ENCODE assay signal across 30 cellular contexts in the genomic region with DNA sequence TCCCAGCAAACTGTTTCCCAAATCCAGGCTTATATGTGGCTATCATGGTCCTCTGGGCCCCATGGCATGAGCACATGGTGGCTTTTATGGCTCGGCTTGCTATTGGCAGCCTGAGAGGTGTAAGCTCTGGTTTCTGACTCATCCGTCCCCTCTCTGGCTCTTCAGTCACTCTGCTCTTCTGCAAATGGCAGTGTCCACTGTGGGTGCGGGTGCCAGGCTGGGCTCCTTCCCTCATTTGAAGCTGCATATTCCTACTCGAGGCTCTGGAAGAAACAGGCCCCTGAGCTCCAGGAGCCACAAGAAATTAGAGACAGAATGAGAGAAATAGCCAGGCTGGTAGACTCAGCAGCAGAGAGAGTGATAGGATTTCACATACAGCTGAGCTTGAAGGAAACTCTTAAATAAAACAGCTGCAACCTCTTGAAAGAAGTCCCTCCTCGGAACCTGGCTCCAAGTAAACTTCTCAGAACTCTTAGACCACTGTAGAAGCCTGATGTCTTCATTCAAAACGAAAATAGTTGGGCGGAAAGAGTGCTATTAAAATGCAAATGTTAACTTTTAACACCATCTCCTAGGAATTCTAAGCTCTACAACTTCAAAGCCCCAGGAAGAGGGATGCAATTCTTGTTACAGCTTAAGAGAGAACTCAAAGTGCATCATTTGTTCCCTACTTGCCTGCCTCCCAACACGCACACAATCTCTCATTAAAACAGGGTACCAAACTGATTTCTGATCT.
DNase-seq lines count a peak whose midpoint lies in the region; ATAC-seq and TF ChIP-seq lines count a peak whose summit lies in the region.
"Had no signal": no experiment of that assay in that cellular context is flagged by ENCODE, and none has a peak within 500 bp of the region (broad histone marks: within the 10 kb centered on the region; RNA-seq: fewer than 3 reads in every experiment).

No MANE protein-coding gene starts in this region.

- ATAC-seq in Right ventricle myocardium superior (ENCODE audit: poor library complexity) (no peak), HG03039 (IDR thresholded peaks at IDR 0.05; ENCODE audit: unreplicated experiment) (no peak)
- ATAC-seq: HCT116; HepG2; left lobe of liver; stimulated activated naive CD8-positive, alpha-beta T cell treated with anti-CD3 and anti-CD28 coated beads, Interleukin-15, amount 100 ng/mL, for 72 hours had no signal

- no peaks in the 10 kb centered on the region for H4K20me1 ChIP-seq in smooth muscle cell (ENCODE audit: low read depth)
- H4K20me1 ChIP-seq: BLaER1 had no signal

- H4K5ac ChIP-seq in mesendoderm (ENCODE audit: low read length): no peak overlapping the region

- WGBS in endodermal cell (ENCODE audit: insufficient coverage in 1 of 2, insufficient read length in 1 of 2), 2 experiments: 43 to 50% methylated on average over 5 to 8 of the region's 8 CpGs
- no CpG with 5 or more reads among the region's 8 CpGs for WGBS in mesendoderm (ENCODE audit: extremely low coverage, insufficient coverage, low lambda C conversion rate)
- 25% methylated on average over 8 of the region's 8 CpGs for WGBS in smooth muscle cell (ENCODE audit: low lambda C conversion rate)

- no peaks in the 10 kb centered on the region for H3K36me3 Mint-ChIP-seq in endodermal cell (ENCODE audit: low read depth)
- H3K36me3 Mint-ChIP-seq: memory B cell, naive B cell had no signal

- H2BK15ac ChIP-seq in mesendoderm (replicated peaks; ENCODE audit: low read depth): no peak overlapping the region

- H3K79me2 ChIP-seq in mesendoderm (ENCODE audit: control insufficient read depth, insufficient read depth, low read length) (no peaks in the 10 kb centered on the region), smooth muscle cell (ENCODE audit: low read depth) (no peaks in the 10 kb centered on the region)

- H3K4me3 ChIP-seq in HUES48 (ENCODE audit: low read depth, low read length): 0 out of 2 replicates have a peak overlapping the region, but pooled peaks have one; percentile 7
- H3K4me3 ChIP-seq in endodermal cell (ENCODE audit: low read length): no peak overlapping the region
- H3K4me3 ChIP-seq in mesendoderm (ENCODE audit: low read length): no peak overlapping the region
- no peak overlapping the region for H3K4me3 ChIP-seq in smooth muscle cell
- H3K4me3 ChIP-seq: BLaER1, Peyer's patch, skin epidermis, thyroid gland had no signal

- H3K23ac ChIP-seq in mesendoderm (ENCODE audit: low read length): no peak overlapping the region

- no peaks in the 10 kb centered on the region for H3K36me3 ChIP-seq in HUES48 (ENCODE audit: control insufficient read depth, insufficient read depth, low read length)
- no peaks in the 10 kb centered on the region for H3K36me3 ChIP-seq in endodermal cell (ENCODE audit: control insufficient read depth, insufficient read depth, low read length)
- no peaks in the 10 kb centered on the region for H3K36me3 ChIP-seq in mesendoderm (ENCODE audit: control insufficient read depth, insufficient read depth, low read length)
- no peaks in the 10 kb centered on the region for H3K36me3 ChIP-seq in smooth muscle cell (ENCODE audit: low read depth)
- H3K36me3 ChIP-seq: BLaER1, brain microvascular endothelial cell, Peyer's patch, thyroid gland had no signal

- peaks cover 81% of the 10 kb centered on the region for H3K4me1 Mint-ChIP-seq in endodermal cell
- H3K4me1 Mint-ChIP-seq: memory B cell had no signal

- H3K27ac ChIP-seq in HUES48 (ENCODE audit: low read depth, low read length) (peak overlapping the region; percentile 91), endodermal cell (ENCODE audit: low read depth, low read length) (no peak overlapping the region), mesendoderm (ENCODE audit: low read depth, low read length) (peak overlapping the region; percentile 96), smooth muscle cell (ENCODE audit: low read depth) (peak overlapping the region; percentile 5)
- H3K27ac ChIP-seq: BLaER1, brain microvascular endothelial cell, epithelial cell of prostate, Peyer's patch, skin epidermis, thyroid gland had no signal

- peak overlapping the region; percentile 72 for H3K27ac Mint-ChIP-seq in endodermal cell
- H3K27ac Mint-ChIP-seq: activated naive CD4-positive, alpha-beta T cell treated with anti-CD3 and anti-CD28 coated beads for 36 hours; activated T-helper 1 cell treated with anti-CD3 and anti-CD28 coated beads, Interleukin-12 subunit alpha, Interleukin-12 subunit beta, Interleukin-2, Interleukin-4 antibody, amounts not matched to agents 30 ng/mL and 10 ng/mL and 1 ng/mL, durations not matched to agents 14 hours and 24 hours and 36 hours; memory B cell; naive B cell; stimulated activated naive CD8-positive, alpha-beta T cell treated with anti-CD3 and anti-CD28 coated beads, Interleukin-15, amount 100 ng/mL, for 72 hours had no signal

- H3K9me3 ChIP-seq in HUES48 (ENCODE audit: control insufficient read depth, insufficient read depth, low read length): no peaks in the 10 kb centered on the region
- H3K9me3 ChIP-seq in endodermal cell (ENCODE audit: control insufficient read depth, low read length): no peaks in the 10 kb centered on the region
- H3K9me3 ChIP-seq in smooth muscle cell (replicated peaks; ENCODE audit: low read depth): no peaks in the 10 kb centered on the region
- H3K9me3 ChIP-seq: BLaER1, Peyer's patch, thyroid gland had no signal

- DNase-seq in endodermal cell (peak; percentile 76), mesendoderm (peak; percentile 92), smooth muscle cell (lab: John Stamatoyannopoulos, UW; ENCODE audit: unreplicated experiment) (peak; percentile 7), Right ventricle myocardium superior (no peak), RKO (ENCODE audit: low spot score) (no peak), NCI-H1436 (lab: John Stamatoyannopoulos, UW) (no peak)
- DNase-seq: activated CD4-positive, alpha-beta T cell treated with anti-CD3 and anti-CD28 coated beads, Interleukin-2, amount 50 U/mL, for 4 hours; activated CD4-positive, CD25-positive, alpha-beta regulatory T cell; activated naive CD4-positive, alpha-beta T cell treated with anti-CD3 and anti-CD28 coated beads for 36 hours; brain microvascular endothelial cell; effector CD4-positive, alpha-beta T cell; head of caudate nucleus; Karpas-422; naive B cell; NCI-H146; NCI-H526 treated with DMSO at 0.1 percent for 48 hours; Peyer's patch; stimulated activated naive CD8-positive, alpha-beta T cell treated with anti-CD3 and anti-CD28 coated beads, Interleukin-15, amount 100 ng/mL, for 72 hours; T-helper 1 cell; thyroid gland had no signal

- no peaks in the 10 kb centered on the region for H3K27me3 Mint-ChIP-seq in endodermal cell (ENCODE audit: insufficient read depth)

- peaks cover 63% of the 10 kb centered on the region for H3K4me1 ChIP-seq in HUES48 (ENCODE audit: control insufficient read depth, insufficient read depth, low read length)
- peaks cover 10% of the 10 kb centered on the region for H3K4me1 ChIP-seq in endodermal cell (ENCODE audit: control insufficient read depth, insufficient read depth, low read length)
- H3K4me1 ChIP-seq in mesendoderm (ENCODE audit: control insufficient read depth, low read depth, low read length): peaks cover 22% of the 10 kb centered on the region
- peaks cover 55% of the 10 kb centered on the region for H3K4me1 ChIP-seq in smooth muscle cell (ENCODE audit: low read depth)
- H3K4me1 ChIP-seq: thyroid gland had no signal

- H3K79me1 ChIP-seq in mesendoderm (ENCODE audit: low read length): no peaks in the 10 kb centered on the region

- peak overlapping the region; percentile 28 for H2AFZ ChIP-seq in smooth muscle cell (ENCODE audit: low read depth)

- peak overlapping the region; percentile 81 for H3K18ac ChIP-seq in mesendoderm (ENCODE audit: low read length)

- no peak overlapping the region for H4K8ac ChIP-seq in mesendoderm (ENCODE audit: low read depth, low read length)

- peaks cover 16% of the 10 kb centered on the region for H3F3A ChIP-seq in smooth muscle cell (ENCODE audit: low read depth)

- TF ChIP-seq CTCF in endodermal cell (conservative IDR thresholded peaks at IDR 0.05) (no peak), smooth muscle cell (IDR thresholded peaks at IDR 0.05; ENCODE audit: borderline replicate concordance, insufficient read depth, poor library complexity, severe bottlenecking) (no peak)

- peak overlapping the region; percentile 77 for H3K56ac ChIP-seq in mesendoderm (ENCODE audit: low read length)

- no peak overlapping the region for H3K9ac ChIP-seq in HUES48 (ENCODE audit: low read depth, low read length)
- no peak overlapping the region for H3K9ac ChIP-seq in endodermal cell (ENCODE audit: extremely low read depth, low read length, poor library complexity, severe bottlenecking)
- no peak overlapping the region for H3K9ac ChIP-seq in mesendoderm (ENCODE audit: low read length)
- no peak overlapping the region for H3K9ac ChIP-seq in smooth muscle cell (ENCODE audit: low read depth)
- H3K9ac ChIP-seq: BLaER1 had no signal

- intact Hi-C loops in Right ventricle myocardium superior (cut with DNase I): no loop called here

- H2AK5ac ChIP-seq in mesendoderm (ENCODE audit: low read length): no peak overlapping the region

- H3K4me3 Mint-ChIP-seq in endodermal cell: no peak overlapping the region
- H3K4me3 Mint-ChIP-seq: activated naive CD4-positive, alpha-beta T cell treated with anti-CD3 and anti-CD28 coated beads for 36 hours; activated T-helper 1 cell treated with anti-CD3 and anti-CD28 coated beads, Interleukin-12 subunit alpha, Interleukin-12 subunit beta, Interleukin-2, Interleukin-4 antibody, amounts not matched to agents 30 ng/mL and 10 ng/mL and 1 ng/mL, durations not matched to agents 14 hours and 24 hours and 36 hours; memory B cell; naive B cell; stimulated activated naive CD8-positive, alpha-beta T cell treated with anti-CD3 and anti-CD28 coated beads, Interleukin-15, amount 100 ng/mL, for 72 hours had no signal

- no peaks in the 10 kb centered on the region for H3K9me3 Mint-ChIP-seq in endodermal cell
- H3K9me3 Mint-ChIP-seq: activated naive CD4-positive, alpha-beta T cell treated with anti-CD3 and anti-CD28 coated beads for 36 hours; activated T-helper 1 cell treated with anti-CD3 and anti-CD28 coated beads, Interleukin-12 subunit alpha, Interleukin-12 subunit beta, Interleukin-2, Interleukin-4 antibody, amounts not matched to agents 30 ng/mL and 10 ng/mL and 1 ng/mL, durations not matched to agents 14 hours and 24 hours and 36 hours; memory B cell; stimulated activated naive CD8-positive, alpha-beta T cell treated with anti-CD3 and anti-CD28 coated beads, Interleukin-15, amount 100 ng/mL, for 72 hours had no signal

- H3K4ac ChIP-seq in mesendoderm (ENCODE audit: low read depth, low read length): peak overlapping the region; percentile 99

- peak overlapping the region; percentile 82 for H2BK5ac ChIP-seq in mesendoderm (ENCODE audit: low read length)

- H3K4me2 ChIP-seq in mesendoderm (ENCODE audit: low read length) (no peak overlapping the region), smooth muscle cell (peak overlapping the region; percentile 39)
- H3K4me2 ChIP-seq: BLaER1 had no signal

- peak overlapping the region; percentile 100 for H2BK120ac ChIP-seq in mesendoderm (ENCODE audit: low read depth, low read length)

- peaks cover 14% of the 10 kb centered on the region for H3K27me3 ChIP-seq in HUES48 (ENCODE audit: control insufficient read depth, insufficient read depth, low read length)
- no peaks in the 10 kb centered on the region for H3K27me3 ChIP-seq in endodermal cell (ENCODE audit: control insufficient read depth, insufficient read depth, low read length, poor library complexity, severe bottlenecking)
- no peaks in the 10 kb centered on the region for H3K27me3 ChIP-seq in mesendoderm (ENCODE audit: insufficient read depth, low read length, poor library complexity)
- no peaks in the 10 kb centered on the region for H3K27me3 ChIP-seq in smooth muscle cell (ENCODE audit: low read depth)
- H3K27me3 ChIP-seq: brain microvascular endothelial cell, Peyer's patch, thyroid gland had no signal

Comparison
In these comparisons a context has a peak if more than half of its experiments do, and no peak if none do; other contexts are left out.
1. DNase-seq: peak in endodermal cell (single experiment), mesendoderm (single experiment) and smooth muscle cell (single experiment); none in Right ventricle myocardium superior (single experiment), RKO (single experiment) and NCI-H1436 (single experiment).